Comparison of ENCODE assay signal across 24 cellular contexts in the genomic region with DNA sequence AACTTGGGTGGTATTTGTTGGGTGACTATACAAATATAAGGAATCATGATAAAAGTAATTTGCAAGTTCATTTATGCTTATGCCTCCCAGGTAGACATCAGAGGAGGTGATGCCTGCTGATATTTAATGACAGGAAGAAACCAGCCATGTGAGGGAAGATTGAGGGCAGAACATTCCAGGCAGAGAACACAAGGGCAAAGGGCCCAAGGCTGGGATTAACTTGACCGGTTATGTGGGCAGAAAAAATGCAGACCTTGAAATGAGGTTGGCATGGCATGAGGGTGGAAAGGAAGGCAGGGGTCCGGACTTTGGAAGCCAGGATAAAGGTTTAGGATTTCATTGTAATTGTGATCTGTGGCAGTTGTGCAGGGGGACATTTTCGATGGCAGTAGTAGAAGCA.
DNase-seq lines count a peak whose midpoint lies in the region; ATAC-seq, FAIRE-seq and TF ChIP-seq lines count a peak whose summit lies in the region.
"Had no signal": no experiment of that assay in that cellular context is flagged by ENCODE, and none has a peak within 500 bp of the region (broad histone marks: within the 10 kb centered on the region; RNA-seq: fewer than 3 reads in every experiment).

No MANE protein-coding gene starts in this region.

- FAIRE-seq in RCC 7860 (lab: Jason Lieb, UNC) = no peak
- FAIRE-seq: A204.1, G401.6, GM12892, GM18507, HepG2 had no signal

- no peaks in the 10 kb centered on the region for H3K36me3 ChIP-seq in hepatocyte (replicated peaks; ENCODE audit: insufficient read depth, low read depth)
- H3K36me3 ChIP-seq in prostate gland = no peaks in the 10 kb centered on the region
- no peaks in the 10 kb centered on the region for H3K36me3 ChIP-seq in gastroesophageal sphincter
- H3K36me3 ChIP-seq: BE2C had no signal

- no peak for ATAC-seq in activated CD4-positive, alpha-beta T cell treated with anti-CD3 and anti-CD28 coated beads for 36 hours
- ATAC-seq in gastroesophageal sphincter (no peak), HG03342 (IDR thresholded peaks at IDR 0.05; ENCODE audit: unreplicated experiment) (no peak)
- ATAC-seq: HCT116, HepG2 had no signal

- H3K4me3 Mint-ChIP-seq in activated CD4-positive, alpha-beta T cell treated with anti-CD3 and anti-CD28 coated beads for 36 hours = no peak overlapping the region
- H3K4me3 Mint-ChIP-seq: CD4-positive, CD25-positive, alpha-beta regulatory T cell; CD8-positive, alpha-beta memory T cell; HFFc6; IgD-negative memory B cell had no signal

- CTCF ChIA-PET in activated CD4-positive, alpha-beta T cell treated with anti-CD3 and anti-CD28 coated beads for 36 hours (lab: Charles Lee) = no interaction called here

- H3K27ac ChIP-seq in hepatocyte = peak overlapping the region; percentile 85
- peak overlapping the region; percentile 67 to 71 for H3K27ac ChIP-seq in prostate gland
- H3K27ac ChIP-seq in gastroesophageal sphincter = no peak overlapping the region

- peaks cover 3% of the 10 kb centered on the region for H3K36me3 Mint-ChIP-seq in activated CD4-positive, alpha-beta T cell treated with anti-CD3 and anti-CD28 coated beads for 36 hours (ENCODE audit: low read depth)

- H3K27me3 ChIP-seq in hepatocyte (no peaks in the 10 kb centered on the region), prostate gland (replicated peaks; ENCODE audit: insufficient read depth) (no peaks in the 10 kb centered on the region), gastroesophageal sphincter (no peaks in the 10 kb centered on the region)
- H3K27me3 ChIP-seq: BE2C had no signal

- TF ChIP-seq EP300 in gastroesophageal sphincter (IDR thresholded peaks at IDR 0.05) = no peak

- DNase-seq in amniotic epithelial cell (ENCODE audit: low read depth) = peak; percentile 84
- no peak for DNase-seq in hepatocyte (ENCODE audit: low spot score)
- no peak for DNase-seq in prostate gland (ENCODE audit: low spot score)
- DNase-seq in RCC 7860 (ENCODE audit: low spot score) = no peak
- no peak for DNase-seq in activated CD4-positive, alpha-beta T cell treated with anti-CD3 and anti-CD28 coated beads for 36 hours
- DNase-seq: ACHN; BE2C; C1 segment of cervical spinal cord; CD4-positive, CD25-positive, alpha-beta regulatory T cell; CD8-positive, alpha-beta memory T cell; COR-L47; DMS 273 treated with DMSO at 0.1 percent for 48 hours; GOT3; H7; HFFc6 had no signal

- TF ChIP-seq POLR2A in prostate gland (IDR thresholded peaks at IDR 0.05) (no peak), gastroesophageal sphincter (IDR thresholded peaks at IDR 0.05) (no peak)

- intact Hi-C loops in prostate gland (cut with DNase I) = no loop called here
- intact Hi-C loops in activated CD4-positive, alpha-beta T cell treated with anti-CD3 and anti-CD28 coated beads for 36 hours (cut with DNase I, micrococcal nuclease) = no loop called here

- H3K4me2 ChIP-seq in hepatocyte = no peak overlapping the region

- no peaks in the 10 kb centered on the region for H3K4me1 ChIP-seq in hepatocyte (ENCODE audit: insufficient read depth)
- peaks cover 2% of the 10 kb centered on the region for H3K4me1 ChIP-seq in prostate gland (replicated peaks)
- H3K4me1 ChIP-seq in gastroesophageal sphincter = no peaks in the 10 kb centered on the region
- H3K4me1 ChIP-seq: BE2C had no signal

- H4K20me1 ChIP-seq in hepatocyte (ENCODE audit: insufficient read depth, poor library complexity, severe bottlenecking) = no peaks in the 10 kb centered on the region

- TF ChIP-seq CTCF in hepatocyte (IDR thresholded peaks at IDR 0.05; ENCODE audit: poor library complexity) (no peak), prostate gland (IDR thresholded peaks at IDR 0.05) (no peak), gastroesophageal sphincter (IDR thresholded peaks at IDR 0.05) (no peak)

- peaks cover 2% of the 10 kb centered on the region for H3K9me3 Mint-ChIP-seq in activated CD4-positive, alpha-beta T cell treated with anti-CD3 and anti-CD28 coated beads for 36 hours (ENCODE audit: low read depth)
- H3K9me3 Mint-ChIP-seq: HFFc6 had no signal

- H3K27me3 Mint-ChIP-seq in activated CD4-positive, alpha-beta T cell treated with anti-CD3 and anti-CD28 coated beads for 36 hours = peaks cover 3% of the 10 kb centered on the region
- H3K27me3 Mint-ChIP-seq: CD4-positive, CD25-positive, alpha-beta regulatory T cell had no signal

- no peak overlapping the region for H3K4me3 ChIP-seq in hepatocyte
- no peak overlapping the region for H3K4me3 ChIP-seq in prostate gland
- no peak overlapping the region for H3K4me3 ChIP-seq in gastroesophageal sphincter

- H3K27ac Mint-ChIP-seq in activated CD4-positive, alpha-beta T cell treated with anti-CD3 and anti-CD28 coated beads for 36 hours = no peak overlapping the region
- H3K27ac Mint-ChIP-seq: CD4-positive, CD25-positive, alpha-beta regulatory T cell; CD8-positive, alpha-beta memory T cell; HFFc6; IgD-negative memory B cell had no signal

- no peaks in the 10 kb centered on the region for H3K9me3 ChIP-seq in hepatocyte (ENCODE audit: low read depth)
- no peaks in the 10 kb centered on the region for H3K9me3 ChIP-seq in prostate gland
- no peaks in the 10 kb centered on the region for H3K9me3 ChIP-seq in gastroesophageal sphincter
- H3K9me3 ChIP-seq: BE2C had no signal

- 74% methylated on average over 3 of the region's 3 CpGs for WGBS in hepatocyte (ENCODE audit: low lambda C conversion rate, missing lambda C conversion rate)
- WGBS in prostate gland = 66% methylated on average over 3 of the region's 3 CpGs
- 74 to 82% methylated on average over 3 of the region's 3 CpGs for WGBS in gastroesophageal sphincter (ENCODE audit: low coverage in 1 of 2), 2 donors

- no peaks in the 10 kb centered on the region for H3K9me2 ChIP-seq in hepatocyte (replicated peaks; ENCODE audit: insufficient read depth)

- no peaks in the 10 kb centered on the region for H3K79me2 ChIP-seq in hepatocyte

- no peaks in the 10 kb centered on the region for H3K4me1 Mint-ChIP-seq in activated CD4-positive, alpha-beta T cell treated with anti-CD3 and anti-CD28 coated beads for 36 hours
- H3K4me1 Mint-ChIP-seq: CD8-positive, alpha-beta memory T cell; IgD-negative memory B cell had no signal

- POLR2A ChIA-PET in activated CD4-positive, alpha-beta T cell treated with anti-CD3 and anti-CD28 coated beads for 36 hours (lab: Charles Lee) = no interaction called here

- H2AFZ ChIP-seq in hepatocyte = no peak overlapping the region

Comparison
In these comparisons a context has a peak if more than half of its experiments do, and no peak if none do; other contexts are left out.
1. H3K27ac ChIP-seq: peak in hepatocyte (single experiment) and prostate gland (2 of 2); none in gastroesophageal sphincter (0 of 4).